16 cellular contexts compared by ENCODE assay signal in the genomic region with DNA sequence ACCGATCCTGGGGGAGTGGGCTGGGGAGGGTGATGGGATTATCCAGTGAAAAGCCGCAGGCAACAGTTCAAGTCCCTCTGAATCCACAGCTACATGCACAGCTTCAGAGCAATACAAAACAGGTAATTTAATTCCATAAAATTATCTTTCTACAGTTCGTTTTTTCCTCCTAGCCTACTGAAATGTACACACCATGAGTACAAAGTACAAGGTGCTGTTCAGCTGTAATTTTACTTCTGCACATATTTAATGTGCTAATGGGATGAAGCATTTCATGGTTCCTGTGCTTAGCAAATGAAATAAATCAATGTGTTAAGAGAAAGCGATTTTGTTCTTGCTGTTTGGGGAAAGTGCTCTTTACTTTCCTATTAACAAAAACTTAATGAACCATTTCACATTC.
DNase-seq lines count a peak whose midpoint lies in the region; ATAC-seq and TF ChIP-seq lines count a peak whose summit lies in the region.
"Had no signal": no experiment of that assay in that cellular context is flagged by ENCODE, and none has a peak within 500 bp of the region (broad histone marks: within the 10 kb centered on the region; RNA-seq: fewer than 3 reads in every experiment).

No MANE protein-coding gene starts in this region.

- peaks cover 0 to 22% (median 17%) of the 10 kb centered on the region in 4 donors for H3K4me1 ChIP-seq in transverse colon
- peaks cover 0 to 4% (median 0%) of the 10 kb centered on the region in 4 donors for H3K4me1 ChIP-seq in esophagus muscularis mucosa
- H3K4me1 ChIP-seq: SJSA1 had no signal

- TF ChIP-seq EP300 in transverse colon (IDR thresholded peaks at IDR 0.05; ENCODE audit: low read depth) (no peak), esophagus muscularis mucosa (IDR thresholded peaks at IDR 0.05) (no peak)

- no peaks in the 10 kb centered on the region for H3K9me3 Mint-ChIP-seq in brain

- H3K36me3 ChIP-seq in transverse colon (no peaks in the 10 kb centered on the region), esophagus muscularis mucosa (peaks cover 0 to 29% (median 12%) of the 10 kb centered on the region in 4 donors)
- H3K36me3 ChIP-seq: SJSA1 had no signal

- peaks cover 15% of the 10 kb centered on the region for H3K36me3 Mint-ChIP-seq in brain

- H3K4me3 ChIP-seq in transverse colon (no peak overlapping the region), esophagus muscularis mucosa (no peak overlapping the region)
- H3K4me3 ChIP-seq: SJSA1 had no signal

- H3K9me3 ChIP-seq in transverse colon: no peaks in the 10 kb centered on the region
- H3K9me3 ChIP-seq in esophagus muscularis mucosa: no peaks in the 10 kb centered on the region
- H3K9me3 ChIP-seq: SJSA1 had no signal

- H3K27me3 Mint-ChIP-seq in brain: no peaks in the 10 kb centered on the region

- in situ Hi-C loops in transverse colon (cut with MboI; ENCODE audit: low pct_ligation_motif_present in 1 of 4, low pct_unique_long_range_greater_than_20kb in 1 of 4, low sequenced_read_pairs in 3 of 4): no loop called here

- intact Hi-C loops in transverse colon (cut with DNase I; ENCODE audit: low total_unique reads): loop anchor here (5.0 kb wide), 1 partner anchor 1362 kb away; no protein-coding TSS in a partner anchor
- intact Hi-C loops in esophagus muscularis mucosa (cut with DNase I): no loop called here
- intact Hi-C loops in Right ventricle myocardium superior (cut with DNase I): no loop called here

- DNase-seq in NCI-H1417 (lab: John Stamatoyannopoulos, UW): peak in 2 of 3 experiments; percentile 64 to 85
- DNase-seq in NCI-H2081 treated with DMSO at 0.1 percent for 48 hours (lab: John Stamatoyannopoulos, UW): peak; percentile 89
- no peak for DNase-seq in transverse colon
- DNase-seq in activated CD4-positive, alpha-beta T cell treated with anti-CD3 and anti-CD28 coated beads, Interleukin-2, amount 50 U/mL, for 1 hour: no peak
- no peak for DNase-seq in esophagus muscularis mucosa (ENCODE audit: extremely low spot score)
- no peak for DNase-seq in Right ventricle myocardium superior
- DNase-seq: COR-L47, EL, GOT3, NCI-H2029, NCI-H2227 treated with DMSO at 0.1 percent for 48 hours, NCI-H524, PC-3 had no signal

- peaks cover 59% of the 10 kb centered on the region for H3K4me1 Mint-ChIP-seq in brain

- no peak for ATAC-seq in Right ventricle myocardium superior (ENCODE audit: poor library complexity)
- ATAC-seq: PC-3 had no signal

- TF ChIP-seq CTCF in brain (conservative IDR thresholded peaks at IDR 0.05) (no peak), transverse colon (IDR thresholded peaks at IDR 0.05) (no peak), esophagus muscularis mucosa (IDR thresholded peaks at IDR 0.05) (no peak)

- WGBS in transverse colon (ENCODE audit: low coverage in 1 of 2), 2 donors: 48 to 62% methylated on average over 1 to 4 of the region's 4 CpGs
- 94% methylated on average over 4 of the region's 4 CpGs for WGBS in esophagus muscularis mucosa

- TF ChIP-seq POLR2A in transverse colon (IDR thresholded peaks at IDR 0.05) (no peak), esophagus muscularis mucosa (IDR thresholded peaks at IDR 0.05; ENCODE audit: low read depth) (no peak)

- peak overlapping the region in 2 of 5 experiments; percentile 38 to 80 for H3K4me3 Mint-ChIP-seq in brain

- H3K27me3 ChIP-seq in transverse colon: no peaks in the 10 kb centered on the region
- H3K27me3 ChIP-seq in esophagus muscularis mucosa: no peaks in the 10 kb centered on the region
- H3K27me3 ChIP-seq: SJSA1 had no signal

- H3K27ac ChIP-seq in transverse colon: peak overlapping the region in 3 of 4 donors; percentile 28 to 67 (median 51)
- no peak overlapping the region for H3K27ac ChIP-seq in esophagus muscularis mucosa (replicated peaks in 1 of 4)
- H3K27ac ChIP-seq: HL-60, SJSA1 had no signal

- H3K27ac Mint-ChIP-seq in brain: peak overlapping the region in 4 of 5 experiments; percentile 3 to 95 (median 56)

Comparison
In these comparisons a context has a peak if more than half of its experiments do, and no peak if none do; other contexts are left out.
1. DNase-seq: peak in NCI-H1417 (2 of 3) and NCI-H2081 treated with DMSO at 0.1 percent for 48 hours (single experiment); none in transverse colon (single experiment), activated CD4-positive, alpha-beta T cell treated with anti-CD3 and anti-CD28 coated beads, Interleukin-2, amount 50 U/mL, for 1 hour (single experiment), esophagus muscularis mucosa (single experiment) and Right ventricle myocardium superior (single experiment).
2. H3K27ac ChIP-seq: peak in transverse colon (3 of 4); none in esophagus muscularis mucosa (0 of 4).